ENCODE assay signal across 12 cellular contexts in genomic region chr15:98671060-98672008, GRCh38. TPM values are rescaled to one million over a fixed set of nuclear protein-coding genes. Genes with fewer than 3 reads are reported as not detected.
DNase-seq lines count a peak whose midpoint lies in the region; ATAC-seq and TF ChIP-seq lines count a peak whose summit lies in the region.
"Had no signal": no experiment of that assay in that cellular context is flagged by ENCODE, and none has a peak within 500 bp of the region (broad histone marks: within the 10 kb centered on the region; RNA-seq: fewer than 3 reads in every experiment).

No MANE protein-coding gene starts in this region.

- DNase-seq in choroid plexus epithelial cell (ENCODE audit: low read depth), result peak; percentile 73
- DNase-seq in left lung, result no peak
- no peak for DNase-seq in H4 (ENCODE audit: low spot score)
- no peak for DNase-seq in substantia nigra (lab: John Stamatoyannopoulos, UW)
- DNase-seq: activated CD4-positive, alpha-beta T cell treated with anti-CD3 and anti-CD28 coated beads, Interleukin-2, amount 10 ng/mL, durations not matched to agents 24 days and 14 days; GDM1; naive B cell; NCI-H748 treated with DMSO at 0.1 percent for 48 hours had no signal

- 14% methylated on average over 6 of the region's 6 CpGs for WGBS in HUES64

- H3K9me3 ChIP-seq in HUES64 (ENCODE audit: insufficient read depth, low read depth, low read length) (no peaks in the 10 kb centered on the region), left lung (no peaks in the 10 kb centered on the region), subcutaneous abdominal adipose tissue (ENCODE audit: control insufficient read depth in 5 of 5, low read length in 5 of 5) (no peaks in the 10 kb centered on the region)

- intact Hi-C loops in left lung (cut with DNase I), result no loop called here

- H3K4me1 ChIP-seq in HUES64 (ENCODE audit: insufficient read depth, low read length) (peaks cover 80% of the 10 kb centered on the region), left lung (peaks cover 11 to 51% of the 10 kb centered on the region in 2 donors), subcutaneous abdominal adipose tissue (ENCODE audit: control insufficient read depth in 5 of 5, insufficient read depth in 5 of 5, low read length in 5 of 5) (peaks cover 0 to 35% (median 17%) of the 10 kb centered on the region in 5 donors)

- H3K4me3 ChIP-seq in HUES64 (ENCODE audit: low read length), result peak overlapping the region; percentile 27
- no peak overlapping the region for H3K4me3 ChIP-seq in choroid plexus epithelial cell (ENCODE audit: low read depth, low read length)
- H3K4me3 ChIP-seq in left lung, result no peak overlapping the region
- peak overlapping the region in 2 of 5 donors; percentile 16 to 42 for H3K4me3 ChIP-seq in subcutaneous abdominal adipose tissue (ENCODE audit: low read depth in 1 of 5, low read length in 5 of 5)

- ATAC-seq in left lung (peak; percentile 50), GM19328 (IDR thresholded peaks at IDR 0.05; ENCODE audit: unreplicated experiment) (no peak), GM21619 (IDR thresholded peaks at IDR 0.05; ENCODE audit: unreplicated experiment) (no peak)

- H3K36me3 ChIP-seq in HUES64 (ENCODE audit: insufficient read depth, low read length) (no peaks in the 10 kb centered on the region), left lung (no peaks in the 10 kb centered on the region), subcutaneous abdominal adipose tissue (ENCODE audit: control insufficient read depth in 5 of 5, insufficient read depth in 5 of 5, low read length in 5 of 5) (no peaks in the 10 kb centered on the region)

- peak overlapping the region; percentile 97 for H3K27ac ChIP-seq in HUES64 (ENCODE audit: low read depth, low read length)
- H3K27ac ChIP-seq in left lung, result peak overlapping the region; percentile 78 to 86
- peak overlapping the region; percentile 50 for H3K27ac ChIP-seq in subcutaneous abdominal adipose tissue (ENCODE audit: low read depth, low read length)
- H3K27ac ChIP-seq in substantia nigra (ENCODE audit: low read depth, low read length, poor library complexity, severe bottlenecking), result no peak overlapping the region

- peak overlapping the region; percentile 67 for H3K9ac ChIP-seq in HUES64 (ENCODE audit: low read depth, low read length)
- H3K9ac ChIP-seq in subcutaneous abdominal adipose tissue (ENCODE audit: low read length in 5 of 5), result peak overlapping the region in 1 of 5 donors; percentile 39

- no peaks in the 10 kb centered on the region for H3K27me3 ChIP-seq in HUES64 (ENCODE audit: insufficient read depth, low read length)
- no peaks in the 10 kb centered on the region for H3K27me3 ChIP-seq in left lung
- no peaks in the 10 kb centered on the region for H3K27me3 ChIP-seq in subcutaneous abdominal adipose tissue (ENCODE audit: control insufficient read depth in 5 of 5, insufficient read depth in 4 of 5, low read length in 5 of 5)

- TF ChIP-seq CTCF in choroid plexus epithelial cell (conservative IDR thresholded peaks at IDR 0.05; ENCODE audit: low read depth, low read length) (no peak), left lung (IDR thresholded peaks at IDR 0.05) (no peak)

RNA-seq across cellular contexts. Expression of gene IGF1R, which starts 23.0 kb away (rescaled TPM):
- 29.5 TPM for polyA plus RNA-seq in HUES64 (2013, experiment 1 of 2)
- polyA plus RNA-seq in HUES64 (2013, experiment 2 of 2), result 34.0 TPM
- total RNA-seq in left lung, result 10 to 100 TPM; 38.7 to 41.0 TPM
- total RNA-seq in H4 (2014; rRNA removed; shearing (Covaris generic)), result 15.5 TPM in 2 replicates
